ENCODE assay signal across 2 cellular contexts in the genomic region with DNA sequence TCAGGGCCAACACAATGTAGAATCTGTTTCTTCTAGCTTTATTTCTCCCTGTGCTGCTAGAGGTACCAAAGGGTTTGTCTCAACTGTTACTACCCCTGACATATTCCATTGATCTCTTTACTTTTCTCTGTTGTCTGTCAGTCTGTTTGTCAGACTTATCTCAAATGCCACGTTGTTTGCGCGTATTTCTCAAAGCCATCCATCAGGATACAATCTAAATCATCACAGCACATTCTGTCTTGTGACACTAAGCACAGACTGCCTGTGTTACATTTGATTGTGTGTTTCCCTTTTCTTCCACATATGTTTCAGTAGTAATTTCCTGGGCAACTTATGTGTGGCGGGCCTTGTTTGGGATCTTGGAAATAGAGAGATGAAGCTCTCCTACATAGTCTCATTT.
TF ChIP-seq lines count a peak whose summit lies in the region.

No MANE protein-coding gene starts in this region.

TF ChIP-seq in A549, 52 proteins besides CTCF, POLR2A, EP300 and RAD21 (continued from another document):
- no peak for TF ChIP-seq TFCP2L1 (CRISPR knock-in tag; IDR thresholded peaks at IDR 0.05)
- TF ChIP-seq, protein P1, sequence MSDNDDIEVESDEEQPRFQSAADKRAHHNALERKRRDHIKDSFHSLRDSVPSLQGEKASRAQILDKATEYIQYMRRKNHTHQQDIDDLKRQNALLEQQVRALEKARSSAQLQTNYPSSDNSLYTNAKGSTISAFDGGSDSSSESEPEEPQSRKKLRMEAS (IDR thresholded peaks at IDR 0.05) = no peak

TF ChIP-seq in IMR-90, 13 proteins besides CTCF, POLR2A, EP300 and RAD21 (continued from another document):
- TF ChIP-seq NFE2L2 (IDR thresholded peaks at IDR 0.05; ENCODE audit: low read depth, low read length) (no peak), RCOR1 (IDR thresholded peaks at IDR 0.05; ENCODE audit: insufficient replicate concordance, low read length) (no peak), MXI1 (IDR thresholded peaks at IDR 0.05; ENCODE audit: borderline replicate concordance, low read depth, low read length) (no peak), FOS (IDR thresholded peaks at IDR 0.05; ENCODE audit: low read depth, low read length) (no peak), BHLHE40 (IDR thresholded peaks at IDR 0.05; ENCODE audit: low read depth, low read length) (no peak), MAFK (IDR thresholded peaks at IDR 0.05; ENCODE audit: low read depth, low read length) (no peak)
- TF ChIP-seq, protein P2, sequence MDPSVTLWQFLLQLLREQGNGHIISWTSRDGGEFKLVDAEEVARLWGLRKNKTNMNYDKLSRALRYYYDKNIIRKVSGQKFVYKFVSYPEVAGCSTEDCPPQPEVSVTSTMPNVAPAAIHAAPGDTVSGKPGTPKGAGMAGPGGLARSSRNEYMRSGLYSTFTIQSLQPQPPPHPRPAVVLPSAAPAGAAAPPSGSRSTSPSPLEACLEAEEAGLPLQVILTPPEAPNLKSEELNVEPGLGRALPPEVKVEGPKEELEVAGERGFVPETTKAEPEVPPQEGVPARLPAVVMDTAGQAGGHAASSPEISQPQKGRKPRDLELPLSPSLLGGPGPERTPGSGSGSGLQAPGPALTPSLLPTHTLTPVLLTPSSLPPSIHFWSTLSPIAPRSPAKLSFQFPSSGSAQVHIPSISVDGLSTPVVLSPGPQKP (IDR thresholded peaks at IDR 0.05; ENCODE audit: borderline replicate concordance, low read depth, low read length) = no peak
TF ChIP-seq in IMR-90: peak in this region for 0.
